30 cellular contexts compared by ENCODE assay signal in genomic region chr22:35486116-35486631, GRCh38. TPM values are rescaled to one million over a fixed set of nuclear protein-coding genes. Genes with fewer than 3 reads are reported as not detected.
"Had no signal": no experiment of that assay in that cellular context is flagged by ENCODE, and none has a peak within 500 bp of the region (broad histone marks: within the 10 kb centered on the region; RNA-seq: fewer than 3 reads in every experiment).

No MANE protein-coding gene starts in this region.

- H3K9ac ChIP-seq: parathyroid adenoma had no signal

- H3K4me3 ChIP-seq: heart left ventricle, left lung, lower lobe of right lung, right atrium auricular region, skin epidermis, suprapubic skin, thoracic aorta, tibial artery, uterus had no signal

- DNase-seq: heart left ventricle; hypothalamus; immature natural killer cell; kidney; left colon; left lung; lower lobe of right lung; mammary epithelial cell; mesendoderm; naive B cell; natural killer cell; nephron progenitor cell; nucleus accumbens; stimulated activated CD4-positive, alpha-beta T cell treated with anti-CD3 and anti-CD28 coated beads, Interleukin-4, amount 100 ng/mL, for 24 hours; stimulated activated naive CD4-positive, alpha-beta T cell; tibial artery; uterus had no signal

- ATAC-seq: heart left ventricle; left colon; left lung; lower lobe of right lung; natural killer cell; sciatic nerve; stimulated activated effector memory CD8-positive, alpha-beta T cell treated with anti-CD3 and anti-CD28 coated beads, Interleukin-12 subunit alpha, Interleukin-12 subunit beta, amount 100 ng/mL, for 72 hours had no signal

- H3K4me1 Mint-ChIP-seq: immature natural killer cell had no signal

- H2AFZ ChIP-seq: parathyroid adenoma had no signal

- H3K27me3 ChIP-seq: left lung, right atrium auricular region, uterus had no signal

- H3K4me3 Mint-ChIP-seq: immature natural killer cell; mesothelial cell of epicardium; naive B cell; natural killer cell; nephron progenitor cell; stimulated activated effector memory CD8-positive, alpha-beta T cell treated with anti-CD3 and anti-CD28 coated beads, Interleukin-12 subunit alpha, Interleukin-12 subunit beta, amount 100 ng/mL, for 72 hours; stimulated activated naive CD8-positive, alpha-beta T cell treated with anti-CD3 and anti-CD28 coated beads, Interleukin-15, Interleukin-2, amounts not matched to agents 100 ng/mL and 50 ng/mL, for 24 hours; type B pancreatic cell had no signal

- H3K27ac ChIP-seq: heart left ventricle, left lung, lower lobe of right lung, parathyroid adenoma, right atrium auricular region, skin epidermis, suprapubic skin, thoracic aorta, tibial artery, uterus had no signal

- H3K36me3 Mint-ChIP-seq: immature natural killer cell; mesothelial cell of epicardium; natural killer cell; stimulated activated effector memory CD8-positive, alpha-beta T cell treated with anti-CD3 and anti-CD28 coated beads, Interleukin-12 subunit alpha, Interleukin-12 subunit beta, amount 100 ng/mL, for 72 hours; type B pancreatic cell had no signal

- H3K9me3 ChIP-seq: left lung, lower lobe of right lung, right atrium auricular region, suprapubic skin, thoracic aorta, tibial artery, uterus had no signal

- H3K4me1 ChIP-seq: parathyroid adenoma had no signal

- H3K9me3 Mint-ChIP-seq: immature natural killer cell; mesothelial cell of epicardium; natural killer cell; stimulated activated effector memory CD8-positive, alpha-beta T cell treated with anti-CD3 and anti-CD28 coated beads, Interleukin-12 subunit alpha, Interleukin-12 subunit beta, amount 100 ng/mL, for 72 hours; stimulated activated naive CD8-positive, alpha-beta T cell treated with anti-CD3 and anti-CD28 coated beads, Interleukin-15, Interleukin-2, amounts not matched to agents 100 ng/mL and 50 ng/mL, for 24 hours; type B pancreatic cell had no signal

- H3K27ac Mint-ChIP-seq: mesothelial cell of epicardium; natural killer cell; progenitor cell of endocrine pancreas; stimulated activated effector memory CD8-positive, alpha-beta T cell treated with anti-CD3 and anti-CD28 coated beads, Interleukin-12 subunit alpha, Interleukin-12 subunit beta, amount 100 ng/mL, for 72 hours; stimulated activated naive CD8-positive, alpha-beta T cell treated with anti-CD3 and anti-CD28 coated beads, Interleukin-15, Interleukin-2, amounts not matched to agents 100 ng/mL and 50 ng/mL, for 24 hours; type B pancreatic cell had no signal

- H3K36me3 ChIP-seq: heart left ventricle, left lung, lower lobe of right lung, right atrium auricular region, suprapubic skin, thoracic aorta, tibial artery, uterus had no signal

RNA-seq across cellular contexts. Expression of gene RASD2, which starts 54.5 kb away (rescaled TPM):
- total RNA-seq: mesothelial cell of epicardium, osteocyte, pulmonary artery endothelial cell had no signal
- polyA plus RNA-seq: immature natural killer cell had no signal
